In genomic region chr18:59954241-59954640, GRCh38 we compare ENCODE assay signal across 23 cellular contexts. TPM values are rescaled to one million over a fixed set of nuclear protein-coding genes. Genes with fewer than 3 reads are reported as not detected.
DNase-seq lines count a peak whose midpoint lies in the region; ATAC-seq, FAIRE-seq and TF ChIP-seq lines count a peak whose summit lies in the region.
"Had no signal": no experiment of that assay in that cellular context is flagged by ENCODE, and none has a peak within 500 bp of the region (broad histone marks: within the 10 kb centered on the region; RNA-seq: fewer than 3 reads in every experiment).

No MANE protein-coding gene starts in this region.

- H3K9ac ChIP-seq in Loucy (ENCODE audit: low read depth, low read length, poor library complexity, severe bottlenecking), result no peak overlapping the region
- no peak overlapping the region for H3K9ac ChIP-seq in skeletal muscle satellite cell (ENCODE audit: low read depth, low read length)
- H3K9ac ChIP-seq: BLaER1 treated with 17β-estradiol and CSF1 and Interleukin-3, amounts not matched to agents 10 nM and 100 nM; KMS-11 had no signal

- no peak overlapping the region for H3K4me3 ChIP-seq in Loucy (ENCODE audit: low read length, poor library complexity, severe bottlenecking)
- H3K4me3 ChIP-seq in bronchial epithelial cell (ENCODE audit: low read depth, low read length), result no peak overlapping the region
- no peak overlapping the region for H3K4me3 ChIP-seq in skeletal muscle satellite cell (ENCODE audit: low read length)
- no peak overlapping the region for H3K4me3 ChIP-seq in heart right ventricle
- H3K4me3 ChIP-seq: adrenal gland; BLaER1 treated with 17β-estradiol and CSF1 and Interleukin-3, amounts not matched to agents 10 nM and 100 nM; cardiac muscle cell; right lobe of liver; suprapubic skin; uterus had no signal

- 0 out of 2 replicates have a peak, but pooled peaks cover 4% of the 10 kb centered on the region for H3F3A ChIP-seq in Loucy (ENCODE audit: low read depth)

- H3K27ac ChIP-seq in heart right ventricle, result no peak overlapping the region
- H3K27ac ChIP-seq: adrenal gland; BLaER1 treated with 17β-estradiol and CSF1 and Interleukin-3, amounts not matched to agents 10 nM and 100 nM; cardiac muscle cell; KMS-11; right lobe of liver; suprapubic skin; uterus had no signal

- H2AFZ ChIP-seq in Loucy (ENCODE audit: low read length), result no peak overlapping the region

- no peaks in the 10 kb centered on the region for H3K9me2 ChIP-seq in Loucy (replicated peaks; ENCODE audit: low read depth, low read length)

- H3K27ac Mint-ChIP-seq in activated naive CD4-positive, alpha-beta T cell treated with anti-CD3 and anti-CD28 coated beads, Interleukin-2, amount 50 U/mL, for 72 hours, result no peak overlapping the region
- H3K27ac Mint-ChIP-seq: dendritic cell treated with granulocyte-macrophage colony-stimulating factor and Interleukin-4, amounts not matched to agents 40 ng/mL and 50 ng/mL, for 4 days; T-cell had no signal

- DNase-seq in NCI-H510A treated with DMSO at 0.1 percent for 48 hours (lab: John Stamatoyannopoulos, UW) (peak; percentile 24), NCI-H510A (lab: John Stamatoyannopoulos, UW) (no peak), bronchial epithelial cell (ENCODE audit: low read depth) (peak; percentile 71), heart right ventricle (no peak), H54 (ENCODE audit: insufficient read length, low spot score) (no peak)
- DNase-seq in activated naive CD4-positive, alpha-beta T cell treated with anti-CD3 and anti-CD28 coated beads, Interleukin-2, amount 50 U/mL, for 72 hours (ENCODE audit: low spot score in 2 of 2), result no peak
- DNase-seq: adrenal gland, GOT3, NCI-H1092 treated with DMSO at 0.1 percent for 48 hours, NCI-H2029 treated with DMSO at 0.1 percent for 48 hours, NCI-H446, right lobe of liver, T-cell, uterus had no signal

- H3K9me3 Mint-ChIP-seq in activated naive CD4-positive, alpha-beta T cell treated with anti-CD3 and anti-CD28 coated beads, Interleukin-2, amount 50 U/mL, for 72 hours, result no peaks in the 10 kb centered on the region
- H3K9me3 Mint-ChIP-seq: dendritic cell treated with granulocyte-macrophage colony-stimulating factor and Interleukin-4, amounts not matched to agents 40 ng/mL and 50 ng/mL, for 4 days; T-cell had no signal

- peaks cover 57% of the 10 kb centered on the region for H3K4me1 ChIP-seq in Loucy (ENCODE audit: insufficient read depth, low read length, poor library complexity, severe bottlenecking)
- H3K4me1 ChIP-seq in skeletal muscle satellite cell (ENCODE audit: control insufficient read depth, insufficient read depth, low read length), result peaks cover 61% of the 10 kb centered on the region
- peaks cover 0 to 4% (median 0%) of the 10 kb centered on the region in 9 donors for H3K4me1 ChIP-seq in heart right ventricle
- H3K4me1 ChIP-seq: adrenal gland, right lobe of liver, uterus had no signal

- no peaks in the 10 kb centered on the region for H3K36me3 Mint-ChIP-seq in activated naive CD4-positive, alpha-beta T cell treated with anti-CD3 and anti-CD28 coated beads, Interleukin-2, amount 50 U/mL, for 72 hours
- H3K36me3 Mint-ChIP-seq: T-cell had no signal

- WGBS in heart right ventricle, 2 donors, result 79 to 90% methylated on average over 1 of the region's 1 CpG

- no peaks in the 10 kb centered on the region for H3K79me2 ChIP-seq in Loucy (ENCODE audit: insufficient read depth, low read length)

- no peaks in the 10 kb centered on the region for H4K20me1 ChIP-seq in Loucy (ENCODE audit: insufficient read depth, low read length, poor library complexity, severe bottlenecking)
- H4K20me1 ChIP-seq: BLaER1 treated with 17β-estradiol and CSF1 and Interleukin-3, amounts not matched to agents 10 nM and 100 nM had no signal

- FAIRE-seq in bronchial epithelial cell (lab: Jason Lieb, UNC) (no peak), H54 (lab: Jason Lieb, UNC) (no peak)
- FAIRE-seq: A204.1 had no signal

- H3K9me3 ChIP-seq in Loucy (ENCODE audit: insufficient read depth, low read depth, low read length) (no peaks in the 10 kb centered on the region), skeletal muscle satellite cell (replicated peaks; ENCODE audit: low read length) (no peaks in the 10 kb centered on the region), heart right ventricle (no peaks in the 10 kb centered on the region)
- H3K9me3 ChIP-seq: adrenal gland; BLaER1 treated with 17β-estradiol and CSF1 and Interleukin-3, amounts not matched to agents 10 nM and 100 nM; right lobe of liver; suprapubic skin; uterus had no signal

- intact Hi-C loops in heart right ventricle (cut with DNase I), result no loop called here

- TF ChIP-seq CTCF in Loucy (conservative IDR thresholded peaks at IDR 0.05; ENCODE audit: low read length), result no peak
- TF ChIP-seq CTCF in bronchial epithelial cell (IDR thresholded peaks at IDR 0.05; ENCODE audit: insufficient read depth, low read length, severe bottlenecking), result no peak
- no peak for TF ChIP-seq CTCF in heart right ventricle (IDR thresholded peaks at IDR 0.05)

- no peak for ATAC-seq in heart right ventricle
- no peak for ATAC-seq in activated naive CD4-positive, alpha-beta T cell treated with anti-CD3 and anti-CD28 coated beads, Interleukin-2, amount 50 U/mL, for 72 hours
- ATAC-seq: right lobe of liver, Right ventricle myocardium inferior had no signal

- H3K27me3 ChIP-seq in Loucy (ENCODE audit: insufficient read depth, low read length, poor library complexity, severe bottlenecking) (no peaks in the 10 kb centered on the region), bronchial epithelial cell (ENCODE audit: control insufficient read depth, insufficient read depth, low read length) (no peaks in the 10 kb centered on the region), skeletal muscle satellite cell (ENCODE audit: control insufficient read depth, insufficient read depth, low read length) (no peaks in the 10 kb centered on the region), heart right ventricle (peaks cover 0 to 11% (median 0%) of the 10 kb centered on the region in 7 donors)
- H3K27me3 ChIP-seq: adrenal gland; BLaER1 treated with 17β-estradiol and CSF1 and Interleukin-3, amounts not matched to agents 10 nM and 100 nM; cardiac muscle cell; right lobe of liver; suprapubic skin; uterus had no signal

- no peaks in the 10 kb centered on the region for H3K36me3 ChIP-seq in Loucy (ENCODE audit: insufficient read depth, low read length)
- H3K36me3 ChIP-seq in bronchial epithelial cell (ENCODE audit: control insufficient read depth, insufficient read depth, low read length), result no peaks in the 10 kb centered on the region
- H3K36me3 ChIP-seq in skeletal muscle satellite cell (ENCODE audit: insufficient read depth, low read length), result no peaks in the 10 kb centered on the region
- H3K36me3 ChIP-seq in heart right ventricle, result no peaks in the 10 kb centered on the region
- H3K36me3 ChIP-seq: adrenal gland; BLaER1 treated with 17β-estradiol and CSF1 and Interleukin-3, amounts not matched to agents 10 nM and 100 nM; cardiac muscle cell; right lobe of liver; suprapubic skin; uterus had no signal

- H3K4me2 ChIP-seq in Loucy (ENCODE audit: low read depth, low read length, poor library complexity, severe bottlenecking) (peak overlapping the region; percentile 21), skeletal muscle satellite cell (ENCODE audit: low read length) (peak overlapping the region; percentile 9)
- H3K4me2 ChIP-seq: KMS-11 had no signal

- TF ChIP-seq POLR2A in H54 (IDR thresholded peaks at IDR 0.05; ENCODE audit: low read depth, low read length), result no peak

RNA-seq across cellular contexts. Expression of gene PMAIP1, which starts 54.4 kb away (rescaled TPM):
- total RNA-seq in bronchial epithelial cell, result 12.1 and 16.6 TPM in 2 replicates
- total RNA-seq in skeletal muscle satellite cell (2012; rRNA removed), result 20.5 and 24.5 TPM in 2 replicates
- 1 to 10 TPM in 1 of 10 donors, under 1 TPM in 6, not detected in 3; 0.18 to 1.8 (median 0.40) TPM for total RNA-seq in heart right ventricle
- polyA plus RNA-seq in heart right ventricle, result under 1 TPM; 0.22 to 0.32 TPM
- 100 to 1,000 TPM in 1 of 2 donors, 10 to 100 TPM in 1; 52.6 to 105 TPM for total RNA-seq in activated naive CD4-positive, alpha-beta T cell treated with anti-CD3 and anti-CD28 coated beads, Interleukin-2, amount 50 U/mL, for 72 hours

Comparison
In these comparisons a context has a peak if more than half of its experiments do, and no peak if none do; other contexts are left out.
1. DNase-seq: peak in NCI-H510A treated with DMSO at 0.1 percent for 48 hours (single experiment) and bronchial epithelial cell (single experiment); none in NCI-H510A (single experiment), heart right ventricle (0 of 2), H54 (single experiment) and activated naive CD4-positive, alpha-beta T cell treated with anti-CD3 and anti-CD28 coated beads, Interleukin-2, amount 50 U/mL, for 72 hours (0 of 2).